ENCODE assay signal across 30 cellular contexts in the genomic region with DNA sequence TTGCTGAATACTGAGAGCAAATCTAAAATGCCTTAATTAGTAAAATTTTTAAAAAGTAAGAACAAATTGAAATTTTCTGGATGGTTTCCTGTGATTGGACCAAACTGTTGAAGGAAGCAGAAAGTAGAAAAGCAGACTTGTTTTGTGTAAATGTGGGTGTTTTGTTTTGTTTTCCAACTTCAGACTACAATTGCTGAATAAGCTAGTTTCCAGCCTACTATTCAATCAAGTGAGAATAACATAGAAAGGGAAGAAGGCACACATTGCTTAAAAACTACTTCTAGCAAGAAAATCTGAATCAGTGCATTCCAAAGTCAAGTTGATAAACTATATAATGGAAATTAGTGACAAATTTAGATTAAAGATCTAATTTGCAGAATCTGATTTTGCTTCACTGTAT.
"Had no signal": no experiment of that assay in that cellular context is flagged by ENCODE, and none has a peak within 500 bp of the region (broad histone marks: within the 10 kb centered on the region; RNA-seq: fewer than 3 reads in every experiment).

No MANE protein-coding gene starts in this region.

- H3K27me3 ChIP-seq: brain microvascular endothelial cell, dorsolateral prefrontal cortex, esophagus muscularis mucosa, foreskin keratinocyte, gastrocnemius medialis, heart left ventricle had no signal

- H3K9me3 ChIP-seq: esophagus muscularis mucosa, gastrocnemius medialis, heart left ventricle had no signal

- H3K27ac ChIP-seq: brain microvascular endothelial cell, coronary artery, esophagus muscularis mucosa, foreskin keratinocyte, gastrocnemius medialis, heart left ventricle, WERI-Rb-1 had no signal

- H3K4me1 ChIP-seq: foreskin keratinocyte, gastrocnemius medialis had no signal

- H3K4me3 ChIP-seq: coronary artery, dorsolateral prefrontal cortex, esophagus muscularis mucosa, gastrocnemius medialis, heart left ventricle had no signal

- FAIRE-seq: astrocyte, bronchial epithelial cell had no signal

- DNase-seq: activated B cell treated with CpG ODN at 0.5 μM for 24 hours; activated CD4-positive, alpha-beta T cell treated with anti-CD3 and anti-CD28 coated beads for 48 hours; activated CD4-positive, alpha-beta T cell treated with anti-CD3 and anti-CD28 coated beads, Interleukin-2, amount 50 U/mL, for 1 hour; activated CD4-positive, alpha-beta T cell treated with anti-CD3 and anti-CD28 coated beads, Interleukin-2, amount 50 U/mL, for 48 hours; activated CD8-positive, alpha-beta memory T cell treated with anti-CD3 and anti-CD28 coated beads for 24 hours; activated CD8-positive, alpha-beta T cell treated with anti-CD3 and anti-CD28 coated beads for 36 hours; activated gamma-delta T cell; activated naive CD4-positive, alpha-beta T cell; activated naive CD4-positive, alpha-beta T cell treated with anti-CD3 and anti-CD28 coated beads, Interleukin-2, amount 10 ng/mL, durations not matched to agents 7 days and 5 days; activated naive CD8-positive, alpha-beta T cell treated with anti-CD3 and anti-CD28 coated beads, Interleukin-2, amount 10 ng/mL, durations not matched to agents 7 days and 5 days; activated T-cell treated with anti-CD3 and anti-CD28 coated beads, Interleukin-2, amount 50 U/mL, for 4 hours; brain microvascular endothelial cell; dorsolateral prefrontal cortex; effector memory CD4-positive, alpha-beta T cell; endodermal cell; erythroblast; foreskin keratinocyte; gastrocnemius medialis; glutamatergic neuron; heart left ventricle; T-helper 1 cell; T-helper 17 cell; T1000; WERI-Rb-1 had no signal

- H3K36me3 ChIP-seq: brain microvascular endothelial cell, esophagus muscularis mucosa, gastrocnemius medialis, heart left ventricle, WERI-Rb-1 had no signal

- ATAC-seq: activated CD4-positive, CD25-positive, alpha-beta regulatory T cell treated with anti-CD3 and anti-CD28 coated beads, Interleukin-2, amount 50 U/mL, for 24 hours; activated CD8-positive, alpha-beta T cell treated with anti-CD3 and anti-CD28 coated beads for 36 hours; activated naive CD4-positive, alpha-beta T cell treated with anti-CD3 and anti-CD28 coated beads, Interleukin-2, amount 50 U/mL, for 72 hours; activated T-cell treated with anti-CD3 and anti-CD28 coated beads, Interleukin-2, amount 50 U/mL, for 4 hours; foreskin keratinocyte; gastrocnemius medialis; heart left ventricle; T-helper 17 cell had no signal
